ENCODE assay signal across 1 cellular context in genomic region chr9:110371411-110372013, GRCh38.
A peak's percentile ranks its signal among the peaks of the same experiment; 100 is the strongest.
TF ChIP-seq lines count a peak whose summit lies in the region.

No MANE protein-coding gene starts in this region.

TF ChIP-seq in K562, 482 proteins besides CTCF, POLR2A, EP300 and RAD21 (continued from another document and continues in another):
- TF ChIP-seq NR0B1 (IDR thresholded peaks at IDR 0.05; ENCODE audit: partially characterized antibody) (no peak), STAT5A (IDR thresholded peaks at IDR 0.05; ENCODE audit: borderline replicate concordance, low read length) (peak; percentile 100), KHSRP (IDR thresholded peaks at IDR 0.05) (peak; percentile 95), CBX1 (IDR thresholded peaks at IDR 0.05; ENCODE audit: low read depth) (no peak), PTBP1 (IDR thresholded peaks at IDR 0.05; ENCODE audit: low read depth, low read length) (no peak), SP2 (IDR thresholded peaks at IDR 0.05; ENCODE audit: extremely low read depth, low read depth, low read length, poor library complexity, severe bottlenecking) (no peak), NCOA4 (IDR thresholded peaks at IDR 0.05; ENCODE audit: partially characterized antibody) (peak; percentile 98), SNRNP70 (optimal IDR thresholded peaks at IDR 0.05; ENCODE audit: low read depth, low read length) (no peak), ZNF436 (CRISPR knock-in tag; IDR thresholded peaks at IDR 0.05) (no peak), CBX2 (IDR thresholded peaks at IDR 0.05; ENCODE audit: insufficient read depth, low read length, poor library complexity, severe bottlenecking) (no peak), SIN3B (IDR thresholded peaks at IDR 0.05; ENCODE audit: low read depth) (no peak), RBM22 (IDR thresholded peaks at IDR 0.05; ENCODE audit: low read depth, low read length, poor library complexity, severe bottlenecking) (no peak), NUFIP1 (IDR thresholded peaks at IDR 0.05; ENCODE audit: partially characterized antibody) (no peak), ZNF395 (CRISPR knock-in tag; IDR thresholded peaks at IDR 0.05) (peak; percentile 97), GATAD2B (IDR thresholded peaks at IDR 0.05; ENCODE audit: borderline replicate concordance) (peak; percentile 94), HOXB6 (CRISPR knock-in tag; IDR thresholded peaks at IDR 0.05; ENCODE audit: borderline replicate concordance) (no peak), ZKSCAN8 (CRISPR knock-in tag; IDR thresholded peaks at IDR 0.05) (peak; percentile 87), CREM (IDR thresholded peaks at IDR 0.05; ENCODE audit: low read depth) (peak; percentile 75), ZNF140 (CRISPR knock-in tag; IDR thresholded peaks at IDR 0.05) (no peak), SMAD3 (CRISPR knock-in tag; conservative IDR thresholded peaks at IDR 0.05) (peak; percentile 87; the same call in 1 of the 2 replicates), KLF10 (CRISPR knock-in tag; IDR thresholded peaks at IDR 0.05) (0 out of 2 replicates have a peak, but pooled peaks have one; percentile 26), ELK3 (CRISPR knock-in tag; IDR thresholded peaks at IDR 0.05) (no peak), MAZ (CRISPR knock-in tag; conservative IDR thresholded peaks at IDR 0.05 in 1 of 2, IDR thresholded peaks at IDR 0.05 in 1 of 2) (peak; percentile 65 to 72; a peak in 3 of 4 replicates), DDX20 (tag; IDR thresholded peaks at IDR 0.05; ENCODE audit: low read depth) (peak; percentile 75), ZNF311 (CRISPR knock-in tag; IDR thresholded peaks at IDR 0.05) (peak; percentile 87), ZNF444 (CRISPR knock-in tag; IDR thresholded peaks at IDR 0.05) (0 out of 2 replicates have a peak, but pooled peaks have one; percentile 60), ZC3H8 (IDR thresholded peaks at IDR 0.05) (peak; percentile 89), EZH2 (IDR thresholded peaks at IDR 0.05; ENCODE audit: borderline replicate concordance, low read depth, low read length) (no peak; the same call in 1 of the 2 replicates), PHB2 (IDR thresholded peaks at IDR 0.05; ENCODE audit: low read depth) (peak; percentile 99), SLC30A9 (CRISPR knock-in tag; IDR thresholded peaks at IDR 0.05) (no peak), MXD1 (CRISPR knock-in tag; IDR thresholded peaks at IDR 0.05; ENCODE audit: borderline replicate concordance, poor library complexity, severe bottlenecking) (no peak), IRF2 (CRISPR knock-in tag; IDR thresholded peaks at IDR 0.05) (no peak), FOXK2 (conservative IDR thresholded peaks at IDR 0.05 in 1 of 2, IDR thresholded peaks at IDR 0.05 in 1 of 2; ENCODE audit: low read depth in 2 of 2) (peak; percentile 91 to 93), ADNP (tag; IDR thresholded peaks at IDR 0.05) (0 out of 2 replicates have a peak, but pooled peaks have one; percentile 47), SMARCE1 (IDR thresholded peaks at IDR 0.05) (peak; percentile 100), ZNF717 (CRISPR knock-in tag; IDR thresholded peaks at IDR 0.05) (no peak), CBX5 (IDR thresholded peaks at IDR 0.05; ENCODE audit: borderline replicate concordance, low read depth) (no peak), CXXC5 (CRISPR knock-in tag; IDR thresholded peaks at IDR 0.05) (peak; percentile 99), CUX1 (CRISPR knock-in tag; IDR thresholded peaks at IDR 0.05) (0 out of 2 replicates have a peak, but pooled peaks have one; percentile 69), SREBF1 (IDR thresholded peaks at IDR 0.05; ENCODE audit: borderline replicate concordance, low read depth, low read length) (no peak), ETV1 (tag; conservative IDR thresholded peaks at IDR 0.05; ENCODE audit: low read depth) (peak; percentile 71), PATZ1 (CRISPR knock-in tag; IDR thresholded peaks at IDR 0.05; ENCODE audit: borderline replicate concordance) (peak; percentile 80; the same call in 1 of the 2 replicates), PPARD (CRISPR knock-in tag; IDR thresholded peaks at IDR 0.05) (no peak), ZNF445 (CRISPR knock-in tag; IDR thresholded peaks at IDR 0.05; ENCODE audit: low read depth) (no peak), CCAR2 (IDR thresholded peaks at IDR 0.05; ENCODE audit: low read depth, low read length) (no peak), MTA1 (IDR thresholded peaks at IDR 0.05; ENCODE audit: borderline replicate concordance) (peak; percentile 95), LCOR (CRISPR knock-in tag; IDR thresholded peaks at IDR 0.05) (peak; percentile 41; the same call in 1 of the 2 replicates), MYNN (IDR thresholded peaks at IDR 0.05) (peak; percentile 77; the same call in 1 of the 2 replicates), MYNN (CRISPR knock-in tag; IDR thresholded peaks at IDR 0.05) (no peak), ZNF584 (CRISPR knock-in tag; IDR thresholded peaks at IDR 0.05; ENCODE audit: low read depth) (peak; percentile 96), OTX1 (CRISPR knock-in tag; IDR thresholded peaks at IDR 0.05) (peak; percentile 94), GTF3C2 (IDR thresholded peaks at IDR 0.05; ENCODE audit: borderline replicate concordance, extremely low read depth, insufficient read length) (no peak), HDAC2 (IDR thresholded peaks at IDR 0.05) (peak; percentile 98), ZNF586 (CRISPR knock-in tag; conservative IDR thresholded peaks at IDR 0.05) (no peak), NR1H2 (CRISPR knock-in tag; IDR thresholded peaks at IDR 0.05) (no peak), RBBP5 (IDR thresholded peaks at IDR 0.05; ENCODE audit: borderline replicate concordance, insufficient read depth, low read length, poor library complexity, severe bottlenecking) (no peak), CHAMP1 (IDR thresholded peaks at IDR 0.05) (peak; percentile 97)
